33 cellular contexts compared by ENCODE assay signal in the genomic region with DNA sequence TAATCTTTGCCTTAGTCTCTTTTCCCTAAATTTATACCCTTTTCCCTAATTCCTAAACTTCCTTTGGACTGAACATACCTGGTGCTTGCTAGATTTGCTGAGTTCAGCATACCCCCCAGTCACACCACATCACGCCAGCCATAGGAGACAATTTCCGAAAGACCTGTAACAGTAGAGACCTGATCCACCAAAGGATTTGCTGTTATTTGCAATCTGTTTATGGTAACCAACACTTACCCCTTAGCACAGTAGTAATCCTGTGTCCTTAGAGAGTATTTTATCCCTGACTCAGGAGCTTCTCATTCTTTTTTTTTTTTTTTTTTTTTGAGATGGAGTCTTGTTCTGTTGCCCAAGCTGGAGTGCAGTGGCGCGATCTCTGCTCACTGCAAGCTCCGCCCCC.
"Had no signal": no experiment of that assay in that cellular context is flagged by ENCODE, and none has a peak within 500 bp of the region (broad histone marks: within the 10 kb centered on the region; RNA-seq: fewer than 3 reads in every experiment).

No MANE protein-coding gene starts in this region.

- ATAC-seq: activated CD4-positive, alpha-beta T cell treated with anti-CD3 and anti-CD28 coated beads for 36 hours; activated CD4-positive, CD25-positive, alpha-beta regulatory T cell treated with anti-CD3 and anti-CD28 coated beads, Interleukin-2, amount 50 U/mL, for 24 hours; activated CD8-positive, alpha-beta memory T cell treated with anti-CD3 and anti-CD28 coated beads, Interleukin-2, amount 10 ng/mL, durations not matched to agents 7 days and 5 days; Panc1 had no signal

- H3K4me1 Mint-ChIP-seq: activated CD4-positive, alpha-beta T cell treated with anti-CD3 and anti-CD28 coated beads for 36 hours; brain had no signal

- H3K27ac Mint-ChIP-seq: activated CD4-positive, alpha-beta T cell treated with anti-CD3 and anti-CD28 coated beads for 36 hours; activated CD4-positive, alpha-beta T cell treated with anti-CD3 and anti-CD28 coated beads, Interleukin-2, amount 10 ng/mL, durations not matched to agents 7 days and 5 days; activated CD8-positive, alpha-beta memory T cell treated with anti-CD3 and anti-CD28 coated beads, Interleukin-2, amount 10 ng/mL, durations not matched to agents 7 days and 5 days; activated naive CD8-positive, alpha-beta T cell treated with anti-CD3 and anti-CD28 coated beads, Interleukin-2, amount 10 ng/mL, durations not matched to agents 7 days and 5 days; activated T-helper 2 cell treated with anti-CD3 and anti-CD28 coated beads, Interferon-gamma antibody, Interleukin-2, Interleukin-4, amounts not matched to agents 10 μg/mL and 5 μg/mL and 100 μg/mL, durations not matched to agents 14 hours and 24 hours and 36 hours; brain; T-helper 2 cell treated with Interferon-gamma antibody and Interleukin-4, amounts not matched to agents 5 μg/mL and 100 μg/mL, for 36 hours had no signal

- H3K27me3 Mint-ChIP-seq: activated CD4-positive, alpha-beta T cell treated with anti-CD3 and anti-CD28 coated beads for 36 hours; activated CD4-positive, alpha-beta T cell treated with anti-CD3 and anti-CD28 coated beads, Interleukin-2, amount 10 ng/mL, durations not matched to agents 7 days and 5 days; activated CD8-positive, alpha-beta memory T cell treated with anti-CD3 and anti-CD28 coated beads, Interleukin-2, amount 10 ng/mL, durations not matched to agents 7 days and 5 days; activated naive CD8-positive, alpha-beta T cell treated with anti-CD3 and anti-CD28 coated beads, Interleukin-2, amount 10 ng/mL, durations not matched to agents 7 days and 5 days; brain had no signal

- DNase-seq: activated CD4-positive, alpha-beta T cell treated with anti-CD3 and anti-CD28 coated beads for 36 hours; activated CD4-positive, alpha-beta T cell treated with anti-CD3 and anti-CD28 coated beads, Interleukin-2, amount 10 ng/mL, durations not matched to agents 7 days and 5 days; activated CD4-positive, alpha-beta T cell treated with anti-CD3 and anti-CD28 coated beads, Interleukin-2, amount 50 U/mL, for 48 hours; activated CD8-positive, alpha-beta memory T cell treated with anti-CD3 and anti-CD28 coated beads for 24 hours; activated CD8-positive, alpha-beta memory T cell treated with anti-CD3 and anti-CD28 coated beads, Interleukin-2, amount 10 ng/mL, durations not matched to agents 7 days and 5 days; activated CD8-positive, alpha-beta memory T cell treated with anti-CD3 and anti-CD28 coated beads, Interleukin-2, amount 50 U/mL, for 48 hours; activated gamma-delta T cell; activated naive CD4-positive, alpha-beta T cell treated with Interleukin-2 at 50 U/mL for 16 hours; activated naive CD8-positive, alpha-beta T cell treated with anti-CD3 and anti-CD28 coated beads, Interleukin-2, amount 10 ng/mL, durations not matched to agents 7 days and 5 days; adrenal gland; caudate nucleus; cerebellar nuclear complex; Karpas-422; KBM-7; NCI-H1105; NCI-H1417 treated with DMSO at 0.1 percent for 48 hours; NCI-H187 treated with DMSO at 0.1 percent for 48 hours; NCI-H2081; NCI-H2171 treated with DMSO at 0.1 percent for 48 hours; NCI-H2227 treated with DMSO at 0.1 percent for 48 hours; NCI-H446 treated with DMSO at 0.1 percent for 48 hours; NCI-H524; NCI-H69; SHP77; SJCRH30 had no signal

- FAIRE-seq: astrocyte, bronchial epithelial cell, TTC549 had no signal

- H3K9me3 Mint-ChIP-seq: activated CD4-positive, alpha-beta T cell treated with anti-CD3 and anti-CD28 coated beads, Interleukin-2, amount 10 ng/mL, durations not matched to agents 7 days and 5 days; activated naive CD8-positive, alpha-beta T cell treated with anti-CD3 and anti-CD28 coated beads, Interleukin-2, amount 10 ng/mL, durations not matched to agents 7 days and 5 days; activated T-helper 2 cell treated with anti-CD3 and anti-CD28 coated beads, Interferon-gamma antibody, Interleukin-2, Interleukin-4, amounts not matched to agents 10 μg/mL and 5 μg/mL and 100 μg/mL, durations not matched to agents 14 hours and 24 hours and 36 hours; brain; T-helper 2 cell treated with Interferon-gamma antibody and Interleukin-4, amounts not matched to agents 5 μg/mL and 100 μg/mL, for 36 hours had no signal

- H3K4me3 Mint-ChIP-seq: activated CD4-positive, alpha-beta T cell treated with anti-CD3 and anti-CD28 coated beads for 36 hours; activated CD4-positive, alpha-beta T cell treated with anti-CD3 and anti-CD28 coated beads, Interleukin-2, amount 10 ng/mL, durations not matched to agents 7 days and 5 days; activated CD8-positive, alpha-beta memory T cell treated with anti-CD3 and anti-CD28 coated beads, Interleukin-2, amount 10 ng/mL, durations not matched to agents 7 days and 5 days; activated naive CD8-positive, alpha-beta T cell treated with anti-CD3 and anti-CD28 coated beads, Interleukin-2, amount 10 ng/mL, durations not matched to agents 7 days and 5 days; T-helper 2 cell treated with Interferon-gamma antibody and Interleukin-4, amounts not matched to agents 5 μg/mL and 100 μg/mL, for 36 hours had no signal
